Comparison of ENCODE assay signal across 17 cellular contexts in the genomic region with DNA sequence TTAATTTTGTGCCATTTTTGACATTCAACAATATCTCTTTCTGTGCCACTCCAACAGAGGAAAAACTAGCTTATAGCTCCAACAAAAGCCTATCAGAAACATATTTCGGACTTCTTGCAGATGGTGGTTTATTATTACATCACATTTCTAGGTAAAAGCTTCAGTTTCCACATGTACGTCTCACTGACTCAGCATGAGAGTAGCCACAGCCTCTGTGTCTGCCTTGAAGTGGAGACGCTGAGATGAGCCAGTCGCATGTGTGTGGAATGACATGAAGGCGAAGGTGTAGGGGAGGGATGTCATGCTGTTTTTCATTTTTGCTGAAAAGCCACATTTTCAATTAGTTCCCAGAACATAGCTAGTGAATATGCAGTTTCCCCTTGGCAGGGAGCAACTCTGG.
DNase-seq lines count a peak whose midpoint lies in the region; ATAC-seq and TF ChIP-seq lines count a peak whose summit lies in the region.
"Had no signal": no experiment of that assay in that cellular context is flagged by ENCODE, and none has a peak within 500 bp of the region (broad histone marks: within the 10 kb centered on the region; RNA-seq: fewer than 3 reads in every experiment).

No MANE protein-coding gene starts in this region.

- H3K27me3 Mint-ChIP-seq in activated naive CD4-positive, alpha-beta T cell treated with anti-CD3 and anti-CD28 coated beads, Interleukin-2, amount 10 ng/mL, durations not matched to agents 7 days and 5 days: no peaks in the 10 kb centered on the region

- 71% methylated on average over 5 of the region's 5 CpGs for WGBS in right lobe of liver (ENCODE audit: insufficient coverage, low coverage, low lambda C conversion rate, missing lambda C conversion rate)

- H3K36me3 ChIP-seq in right lobe of liver: no peaks in the 10 kb centered on the region
- H3K36me3 ChIP-seq: HAP-1, Peyer's patch had no signal

- H3K4me3 ChIP-seq in NB4 (ENCODE audit: low read depth, low read length) (no peak overlapping the region), choroid plexus epithelial cell (ENCODE audit: low read depth, low read length) (no peak overlapping the region), right lobe of liver (no peak overlapping the region)
- H3K4me3 ChIP-seq: HAP-1, Peyer's patch had no signal

- H3K27ac Mint-ChIP-seq in activated naive CD4-positive, alpha-beta T cell treated with anti-CD3 and anti-CD28 coated beads, Interleukin-2, amount 10 ng/mL, durations not matched to agents 7 days and 5 days: no peak overlapping the region

- ATAC-seq in right lobe of liver: no peak

- TF ChIP-seq POLR2A in NB4 (IDR thresholded peaks at IDR 0.05; ENCODE audit: extremely low read depth, insufficient read length) (no peak), right lobe of liver (IDR thresholded peaks at IDR 0.05) (no peak)

- CTCF ChIA-PET in activated naive CD4-positive, alpha-beta T cell treated with anti-CD3 and anti-CD28 coated beads, Interleukin-2, amount 10 ng/mL, durations not matched to agents 7 days and 5 days (lab: Charles Lee): no interaction called here

- H3K27ac ChIP-seq in right lobe of liver: no peak overlapping the region
- H3K27ac ChIP-seq: 22Rv1, C4-2B, Peyer's patch had no signal

- H3K4me1 Mint-ChIP-seq in activated naive CD4-positive, alpha-beta T cell treated with anti-CD3 and anti-CD28 coated beads, Interleukin-2, amount 10 ng/mL, durations not matched to agents 7 days and 5 days: no peaks in the 10 kb centered on the region

- intact Hi-C loops in right lobe of liver (cut with DNase I): no loop called here

- H3K9me3 ChIP-seq in right lobe of liver: no peaks in the 10 kb centered on the region
- H3K9me3 ChIP-seq: HAP-1, Peyer's patch had no signal

- H3K4me1 ChIP-seq in right lobe of liver: no peaks in the 10 kb centered on the region
- H3K4me1 ChIP-seq: HAP-1, Peyer's patch had no signal

- no peaks in the 10 kb centered on the region for H3K27me3 ChIP-seq in right lobe of liver
- H3K27me3 ChIP-seq: Peyer's patch had no signal

- no peak overlapping the region for H3K4me3 Mint-ChIP-seq in activated naive CD4-positive, alpha-beta T cell treated with anti-CD3 and anti-CD28 coated beads, Interleukin-2, amount 10 ng/mL, durations not matched to agents 7 days and 5 days

- no peaks in the 10 kb centered on the region for H3K36me3 Mint-ChIP-seq in activated naive CD4-positive, alpha-beta T cell treated with anti-CD3 and anti-CD28 coated beads, Interleukin-2, amount 10 ng/mL, durations not matched to agents 7 days and 5 days

- no peaks in the 10 kb centered on the region for H3K9me3 Mint-ChIP-seq in activated naive CD4-positive, alpha-beta T cell treated with anti-CD3 and anti-CD28 coated beads, Interleukin-2, amount 10 ng/mL, durations not matched to agents 7 days and 5 days

- TF ChIP-seq CTCF in NB4 (IDR thresholded peaks at IDR 0.05; ENCODE audit: low read depth, low read length) (no peak), choroid plexus epithelial cell (conservative IDR thresholded peaks at IDR 0.05; ENCODE audit: low read depth, low read length) (no peak), right lobe of liver (IDR thresholded peaks at IDR 0.05) (no peak)

- DNase-seq in NK-92 treated with Interleukin-12 subunit alpha and Interleukin-12 subunit beta, amount 100 ng/mL, for 24 hours (lab: John Stamatoyannopoulos, UW): peak; percentile 9
- DNase-seq in NK-92 (lab: John Stamatoyannopoulos, UW; ENCODE audit: unreplicated experiment) (no peak), NB4 (ENCODE audit: low read depth) (peak; percentile 5), choroid plexus epithelial cell (ENCODE audit: low read depth) (peak; percentile 51), right lobe of liver (no peak), activated gamma-delta T cell (lab: John Stamatoyannopoulos, UW) (no peak), NCI-H2196 treated with DMSO at 0.1 percent for 48 hours (lab: John Stamatoyannopoulos, UW; ENCODE audit: unreplicated experiment) (no peak)
- DNase-seq in activated naive CD4-positive, alpha-beta T cell treated with anti-CD3 and anti-CD28 coated beads, Interleukin-2, amount 10 ng/mL, durations not matched to agents 7 days and 5 days: no peak
- DNase-seq: NCI-H1105 treated with DMSO at 0.1 percent for 48 hours, NCI-H187, NCI-H446 treated with DMSO at 0.1 percent for 48 hours, NCI-H748 treated with DMSO at 0.1 percent for 48 hours, Peyer's patch, SHP77 treated with DMSO at 0.1 percent for 48 hours had no signal

Comparison
In these comparisons a context has a peak if more than half of its experiments do, and no peak if none do; other contexts are left out.
1. DNase-seq: peak in NK-92 treated with Interleukin-12 subunit alpha and Interleukin-12 subunit beta, amount 100 ng/mL, for 24 hours (single experiment), NB4 (single experiment) and choroid plexus epithelial cell (single experiment); none in NK-92 (single experiment), right lobe of liver (0 of 3), activated naive CD4-positive, alpha-beta T cell treated with anti-CD3 and anti-CD28 coated beads, Interleukin-2, amount 10 ng/mL, durations not matched to agents 7 days and 5 days (single experiment), activated gamma-delta T cell (single experiment) and NCI-H2196 treated with DMSO at 0.1 percent for 48 hours (single experiment).